Comparison of ENCODE assay signal across 8 cellular contexts in the genomic region with DNA sequence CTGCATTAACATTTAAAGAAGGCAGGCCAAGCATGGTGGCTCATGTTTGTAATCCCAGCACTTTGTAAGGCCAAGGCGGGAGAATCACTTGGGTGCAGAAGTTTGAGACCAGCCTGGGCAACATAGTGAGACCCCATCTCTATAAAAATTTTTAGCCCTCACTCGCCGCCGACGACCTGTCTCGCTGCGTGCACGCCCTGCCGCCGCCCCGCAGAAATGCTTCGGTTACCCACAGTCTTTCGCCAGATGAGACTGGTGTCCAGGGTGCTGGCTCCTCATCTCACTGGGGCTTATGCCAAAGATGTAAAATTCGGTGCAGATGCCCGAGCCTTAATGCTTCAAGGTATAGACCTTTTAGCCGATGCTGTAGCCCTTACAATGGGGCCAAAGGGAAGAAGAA. TPM values are rescaled to one million over a fixed set of nuclear protein-coding genes. Genes with fewer than 3 reads are reported as not detected.
"Had no signal": no experiment of that assay in that cellular context is flagged by ENCODE, and none has a peak within 500 bp of the region (broad histone marks: within the 10 kb centered on the region; RNA-seq: fewer than 3 reads in every experiment).

No MANE protein-coding gene starts in this region.

- FAIRE-seq: HepG2, HTR-8/SVneo had no signal

- DNase-seq: IMR-90, KBM-7, KG1 had no signal

- H3K27me3 Mint-ChIP-seq: IgD-negative memory B cell had no signal

- H3K27ac Mint-ChIP-seq: IgD-negative memory B cell had no signal

- ATAC-seq: HepG2 had no signal

- H3K27ac ChIP-seq: HL-60 had no signal

- H3K4me3 Mint-ChIP-seq: IgD-negative memory B cell had no signal

- H3K36me3 Mint-ChIP-seq: IgD-negative memory B cell had no signal

- H3K9me3 Mint-ChIP-seq: IgD-negative memory B cell had no signal

RNA-seq across cellular contexts. Expression of a gene that starts 22.8 kb away (rescaled TPM):
- total RNA-seq: HT1080 had no signal

RNA-seq across cellular contexts. Expression of a gene that starts 56.3 kb away (rescaled TPM):
- total RNA-seq: HepG2, HT1080, IMR-90 had no signal
- polyA plus RNA-seq: HepG2, IgD-negative memory B cell, IMR-90 had no signal
